In genomic region chr1:75135829-75136142, GRCh38 we compare ENCODE assay signal across 12 cellular contexts. TPM values are rescaled to one million over a fixed set of nuclear protein-coding genes. Genes with fewer than 3 reads are reported as not detected.
DNase-seq lines count a peak whose midpoint lies in the region; ATAC-seq and TF ChIP-seq lines count a peak whose summit lies in the region.
"Had no signal": no experiment of that assay in that cellular context is flagged by ENCODE, and none has a peak within 500 bp of the region (broad histone marks: within the 10 kb centered on the region; RNA-seq: fewer than 3 reads in every experiment).

No MANE protein-coding gene starts in this region.

- H3K36me3 ChIP-seq in iPS-15b (ENCODE audit: control insufficient read depth, insufficient read depth, low read length), result no peaks in the 10 kb centered on the region
- no peaks in the 10 kb centered on the region for H3K36me3 ChIP-seq in stomach smooth muscle (ENCODE audit: control insufficient read depth in 2 of 2, insufficient read depth in 2 of 2, low read length in 2 of 2)
- H3K36me3 ChIP-seq: BE2C, HAP-1 had no signal

- no peaks in the 10 kb centered on the region for H3K9me3 ChIP-seq in iPS-15b (ENCODE audit: control insufficient read depth, insufficient read depth, low read length)
- H3K9me3 ChIP-seq in stomach smooth muscle (ENCODE audit: control insufficient read depth in 2 of 2, low read length in 2 of 2), result no peaks in the 10 kb centered on the region
- H3K9me3 ChIP-seq: BE2C, HAP-1 had no signal

- H3K27ac ChIP-seq in stomach smooth muscle (ENCODE audit: low read length), result no peak overlapping the region

- H3K4me1 ChIP-seq in iPS-15b (ENCODE audit: control insufficient read depth, insufficient read depth, low read length) (peaks cover 16% of the 10 kb centered on the region), stomach smooth muscle (ENCODE audit: control insufficient read depth, insufficient read depth, low read length) (peaks cover 18% of the 10 kb centered on the region)
- H3K4me1 ChIP-seq: BE2C, HAP-1 had no signal

- peaks cover 91% of the 10 kb centered on the region for H3K27me3 ChIP-seq in iPS-15b (ENCODE audit: control insufficient read depth, insufficient read depth, low read length)
- H3K27me3 ChIP-seq in stomach smooth muscle (ENCODE audit: control insufficient read depth in 1 of 2, insufficient read depth in 2 of 2, low read length in 2 of 2), result peaks cover 51 to 79% of the 10 kb centered on the region in 2 donors

- ATAC-seq in activated CD8-positive, alpha-beta memory T cell treated with anti-CD3 and anti-CD28 coated beads, Interleukin-2, amount 10 ng/mL, durations not matched to agents 7 days and 5 days, result no peak
- ATAC-seq in WTC11 (no peak), HG03457 (IDR thresholded peaks at IDR 0.05; ENCODE audit: unreplicated experiment) (no peak)

- no peak overlapping the region for H3K9ac ChIP-seq in iPS-15b (ENCODE audit: low read depth, low read length)
- H3K9ac ChIP-seq in stomach smooth muscle (ENCODE audit: low read length in 2 of 2), result no peak overlapping the region

- H3K4me3 Mint-ChIP-seq in activated CD8-positive, alpha-beta memory T cell treated with anti-CD3 and anti-CD28 coated beads, Interleukin-2, amount 10 ng/mL, durations not matched to agents 7 days and 5 days, result peak overlapping the region; percentile 69
- peak overlapping the region; percentile 95 for H3K4me3 Mint-ChIP-seq in WTC11

- POLR2A ChIA-PET in WTC11 (lab: Charles Lee), result no interaction called here

- H3K4me1 Mint-ChIP-seq in activated CD8-positive, alpha-beta memory T cell treated with anti-CD3 and anti-CD28 coated beads, Interleukin-2, amount 10 ng/mL, durations not matched to agents 7 days and 5 days, result peaks cover 11% of the 10 kb centered on the region
- H3K4me1 Mint-ChIP-seq in WTC11, result peaks cover 67% of the 10 kb centered on the region

- CTCF ChIA-PET in activated CD8-positive, alpha-beta memory T cell treated with anti-CD3 and anti-CD28 coated beads, Interleukin-2, amount 10 ng/mL, durations not matched to agents 7 days and 5 days (lab: Charles Lee), result interaction anchor here (0.8 kb wide), 1 partner anchor 364 kb away, joined by 3 read pairs; no protein-coding TSS in a partner anchor
- CTCF ChIA-PET in WTC11 (lab: Charles Lee), result interaction anchor here (0.6 to 3.9 kb wide), 8 partner anchors 9 to 368 kb away, joined by 3 to 18 read pairs (median 4); no protein-coding TSS in a partner anchor

- no peaks in the 10 kb centered on the region for H3K9me3 Mint-ChIP-seq in activated CD8-positive, alpha-beta memory T cell treated with anti-CD3 and anti-CD28 coated beads, Interleukin-2, amount 10 ng/mL, durations not matched to agents 7 days and 5 days (ENCODE audit: low read depth)
- H3K9me3 Mint-ChIP-seq in WTC11, result no peaks in the 10 kb centered on the region

- H3K27ac Mint-ChIP-seq in activated CD8-positive, alpha-beta memory T cell treated with anti-CD3 and anti-CD28 coated beads, Interleukin-2, amount 10 ng/mL, durations not matched to agents 7 days and 5 days, result no peak overlapping the region
- no peak overlapping the region for H3K27ac Mint-ChIP-seq in WTC11

- no peak for DNase-seq in activated CD8-positive, alpha-beta memory T cell treated with anti-CD3 and anti-CD28 coated beads, Interleukin-2, amount 10 ng/mL, durations not matched to agents 7 days and 5 days
- no peak for DNase-seq in activated CD8-positive, alpha-beta memory T cell treated with anti-CD3 and anti-CD28 coated beads for 24 hours
- DNase-seq in WTC11 (ENCODE audit: low spot score), result no peak
- no peak for DNase-seq in iPS-NIHi11 (ENCODE audit: low spot score)
- no peak for DNase-seq in SHP77 (lab: John Stamatoyannopoulos, UW)
- DNase-seq: BE2C had no signal

- peaks cover 77% of the 10 kb centered on the region for H3K27me3 Mint-ChIP-seq in activated CD8-positive, alpha-beta memory T cell treated with anti-CD3 and anti-CD28 coated beads, Interleukin-2, amount 10 ng/mL, durations not matched to agents 7 days and 5 days
- peaks cover 97% of the 10 kb centered on the region for H3K27me3 Mint-ChIP-seq in WTC11 (ENCODE audit: low read depth)

- H3K36me3 Mint-ChIP-seq in activated CD8-positive, alpha-beta memory T cell treated with anti-CD3 and anti-CD28 coated beads, Interleukin-2, amount 10 ng/mL, durations not matched to agents 7 days and 5 days, result peaks cover 4% of the 10 kb centered on the region
- no peaks in the 10 kb centered on the region for H3K36me3 Mint-ChIP-seq in WTC11

- no peak for TF ChIP-seq CTCF in WTC11 (IDR thresholded peaks at IDR 0.05)

- H3K4me3 ChIP-seq in iPS-15b (ENCODE audit: low read depth, low read length) (peak overlapping the region; percentile 62), stomach smooth muscle (ENCODE audit: low read length in 2 of 2) (peak overlapping the region; percentile 50 to 65)
- H3K4me3 ChIP-seq: HAP-1 had no signal

TF ChIP-seq in WTC11, 78 proteins besides CTCF, POLR2A, EP300 and RAD21 (continues in another document):
- TF ChIP-seq, protein P1, sequence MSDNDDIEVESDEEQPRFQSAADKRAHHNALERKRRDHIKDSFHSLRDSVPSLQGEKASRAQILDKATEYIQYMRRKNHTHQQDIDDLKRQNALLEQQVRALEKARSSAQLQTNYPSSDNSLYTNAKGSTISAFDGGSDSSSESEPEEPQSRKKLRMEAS (CRISPR knock-in tag; IDR thresholded peaks at IDR 0.05), result no peak
- TF ChIP-seq, protein P2, sequence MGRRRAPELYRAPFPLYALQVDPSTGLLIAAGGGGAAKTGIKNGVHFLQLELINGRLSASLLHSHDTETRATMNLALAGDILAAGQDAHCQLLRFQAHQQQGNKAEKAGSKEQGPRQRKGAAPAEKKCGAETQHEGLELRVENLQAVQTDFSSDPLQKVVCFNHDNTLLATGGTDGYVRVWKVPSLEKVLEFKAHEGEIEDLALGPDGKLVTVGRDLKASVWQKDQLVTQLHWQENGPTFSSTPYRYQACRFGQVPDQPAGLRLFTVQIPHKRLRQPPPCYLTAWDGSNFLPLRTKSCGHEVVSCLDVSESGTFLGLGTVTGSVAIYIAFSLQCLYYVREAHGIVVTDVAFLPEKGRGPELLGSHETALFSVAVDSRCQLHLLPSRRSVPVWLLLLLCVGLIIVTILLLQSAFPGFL (CRISPR knock-in tag; IDR thresholded peaks at IDR 0.05; ENCODE audit: borderline replicate concordance), result no peak
- TF ChIP-seq, protein P3, sequence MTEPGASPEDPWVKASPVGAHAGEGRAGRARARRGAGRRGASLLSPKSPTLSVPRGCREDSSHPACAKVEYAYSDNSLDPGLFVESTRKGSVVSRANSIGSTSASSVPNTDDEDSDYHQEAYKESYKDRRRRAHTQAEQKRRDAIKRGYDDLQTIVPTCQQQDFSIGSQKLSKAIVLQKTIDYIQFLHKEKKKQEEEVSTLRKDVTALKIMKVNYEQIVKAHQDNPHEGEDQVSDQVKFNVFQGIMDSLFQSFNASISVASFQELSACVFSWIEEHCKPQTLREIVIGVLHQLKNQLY (CRISPR knock-in tag; IDR thresholded peaks at IDR 0.05), result no peak
- TF ChIP-seq, protein P4, sequence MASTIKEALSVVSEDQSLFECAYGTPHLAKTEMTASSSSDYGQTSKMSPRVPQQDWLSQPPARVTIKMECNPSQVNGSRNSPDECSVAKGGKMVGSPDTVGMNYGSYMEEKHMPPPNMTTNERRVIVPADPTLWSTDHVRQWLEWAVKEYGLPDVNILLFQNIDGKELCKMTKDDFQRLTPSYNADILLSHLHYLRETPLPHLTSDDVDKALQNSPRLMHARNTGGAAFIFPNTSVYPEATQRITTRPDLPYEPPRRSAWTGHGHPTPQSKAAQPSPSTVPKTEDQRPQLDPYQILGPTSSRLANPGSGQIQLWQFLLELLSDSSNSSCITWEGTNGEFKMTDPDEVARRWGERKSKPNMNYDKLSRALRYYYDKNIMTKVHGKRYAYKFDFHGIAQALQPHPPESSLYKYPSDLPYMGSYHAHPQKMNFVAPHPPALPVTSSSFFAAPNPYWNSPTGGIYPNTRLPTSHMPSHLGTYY (CRISPR knock-in tag; IDR thresholded peaks at IDR 0.05), result no peak
- no peak for TF ChIP-seq SMAD3 (CRISPR knock-in tag; IDR thresholded peaks at IDR 0.05; ENCODE audit: borderline replicate concordance)
- no peak for TF ChIP-seq ELF4 (CRISPR knock-in tag; IDR thresholded peaks at IDR 0.05; ENCODE audit: low read depth)
- no peak for TF ChIP-seq JAZF1 (CRISPR knock-in tag; IDR thresholded peaks at IDR 0.05)
- no peak for TF ChIP-seq AR (CRISPR knock-in tag; IDR thresholded peaks at IDR 0.05)

RNA-seq across cellular contexts. Expression of gene LHX8, which starts 1.6 kb away (rescaled TPM):
- total RNA-seq in activated CD8-positive, alpha-beta memory T cell treated with anti-CD3 and anti-CD28 coated beads, Interleukin-2, amount 10 ng/mL, durations not matched to agents 7 days and 5 days, result not detected
- total RNA-seq in WTC11 (2021), result 0.25 to 0.39 TPM (median 0.37 TPM) in 3 replicates
- total RNA-seq: HT1080, mononuclear cell had no signal
